ENCODE assay signal across 20 cellular contexts in the genomic region with DNA sequence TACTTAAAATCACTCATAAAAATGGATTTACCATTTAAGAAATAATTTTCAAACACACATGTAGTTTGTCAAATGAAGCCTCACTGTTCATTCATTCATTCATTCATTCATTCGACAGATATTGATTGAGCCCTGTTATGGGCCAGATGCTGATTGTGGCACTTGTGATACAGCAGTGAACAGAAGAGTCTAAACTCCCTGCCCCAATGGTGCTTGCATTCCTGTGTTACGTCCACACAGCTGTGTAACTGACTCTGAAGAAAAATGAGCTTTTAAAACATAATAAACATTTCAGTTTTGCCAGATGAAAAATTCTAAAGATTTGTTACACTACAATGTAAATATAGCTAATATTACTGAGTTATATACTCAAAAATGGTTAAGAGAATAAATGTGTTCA. TPM values are rescaled to one million over a fixed set of nuclear protein-coding genes. Genes with fewer than 3 reads are reported as not detected.
DNase-seq lines count a peak whose midpoint lies in the region; TF ChIP-seq lines count a peak whose summit lies in the region.
"Had no signal": no experiment of that assay in that cellular context is flagged by ENCODE, and none has a peak within 500 bp of the region (broad histone marks: within the 10 kb centered on the region; RNA-seq: fewer than 3 reads in every experiment).

No MANE protein-coding gene starts in this region.

- H3K4me2 ChIP-seq in mammary epithelial cell (ENCODE audit: insufficient read depth, low read depth, low read length) (peak overlapping the region; percentile 79), SU-DHL-6 (ENCODE audit: low read depth, low read length, poor library complexity, severe bottlenecking) (peak overlapping the region; percentile 76)
- H3K4me2 ChIP-seq: hepatocyte, neural progenitor cell had no signal

- H2AFZ ChIP-seq in mammary epithelial cell (ENCODE audit: low read depth, low read length) (no peak overlapping the region), SU-DHL-6 (ENCODE audit: low read depth, low read length, severe bottlenecking) (no peak overlapping the region)
- H2AFZ ChIP-seq: hepatocyte, neural progenitor cell had no signal

- H3K27ac ChIP-seq in mammary epithelial cell (ENCODE audit: insufficient read depth, low read depth, low read length) (no peak overlapping the region), breast epithelium (no peak overlapping the region), SU-DHL-6 (ENCODE audit: low read depth, low read length) (peak overlapping the region; percentile 95), epithelial cell of prostate (peak overlapping the region; percentile 55)
- H3K27ac ChIP-seq: body of pancreas, hepatocyte, neural progenitor cell, testis had no signal

- H3K79me2 ChIP-seq in mammary epithelial cell (ENCODE audit: insufficient read depth, low read length), result no peaks in the 10 kb centered on the region
- peaks cover 16% of the 10 kb centered on the region; the same call in 1 of the 2 replicates for H3K79me2 ChIP-seq in SU-DHL-6 (ENCODE audit: insufficient read depth, low read length)
- H3K79me2 ChIP-seq: hepatocyte had no signal

- intact Hi-C loops in mammary epithelial cell (cut with micrococcal nuclease), result loop anchor here (2.0 kb wide), 1 partner anchor 34 kb away; no protein-coding TSS in a partner anchor
- intact Hi-C loops in breast epithelium (cut with DNase I; ENCODE audit: low total_unique reads), result no loop called here

- H3K36me3 ChIP-seq in mammary epithelial cell (ENCODE audit: insufficient read depth, low read length) (no peaks in the 10 kb centered on the region), breast epithelium (no peaks in the 10 kb centered on the region), SU-DHL-6 (ENCODE audit: low read length) (peaks cover 7% of the 10 kb centered on the region; the same call in 1 of the 2 replicates)
- H3K36me3 ChIP-seq: neural progenitor cell, uterus had no signal

- H3K9ac ChIP-seq in mammary epithelial cell (ENCODE audit: insufficient read depth, low read length), result no peak overlapping the region
- peak overlapping the region; percentile 28 for H3K9ac ChIP-seq in SU-DHL-6 (ENCODE audit: low read length)
- H3K9ac ChIP-seq: neural progenitor cell had no signal

- BruUV-seq in mammary epithelial cell (replicated peaks; lab: Mats Ljungman, UMichigan), result no TSS peak

- H3K9me3 ChIP-seq in mammary epithelial cell (replicated peaks; ENCODE audit: insufficient read depth, low read length), result no peaks in the 10 kb centered on the region
- H3K9me3 ChIP-seq in breast epithelium, result no peaks in the 10 kb centered on the region
- no peaks in the 10 kb centered on the region for H3K9me3 ChIP-seq in SU-DHL-6 (ENCODE audit: insufficient read depth, low read length)
- H3K9me3 ChIP-seq: body of pancreas, mucosa of descending colon, testis, uterus had no signal

- H3K27me3 ChIP-seq in mammary epithelial cell (ENCODE audit: insufficient read depth, low read length) (no peaks in the 10 kb centered on the region), breast epithelium (no peaks in the 10 kb centered on the region), SU-DHL-6 (ENCODE audit: low read length) (no peaks in the 10 kb centered on the region)
- H3K27me3 ChIP-seq: body of pancreas, hepatocyte, neural progenitor cell, testis, uterus had no signal

- DNase-seq in mammary epithelial cell (no peak), breast epithelium (ENCODE audit: low spot score in 2 of 2) (no peak), epithelial cell of prostate (ENCODE audit: low read depth, low spot score) (no peak), C1 segment of cervical spinal cord (lab: John Stamatoyannopoulos, UW) (no peak), EL (no peak)
- DNase-seq in stimulated activated CD4-positive, alpha-beta T cell treated with anti-CD3 and anti-CD28 coated beads, Interleukin-1b, Interleukin-23, amount 100 ng/mL, for 48 hours, result no peak
- DNase-seq: activated CD8-positive, alpha-beta memory T cell treated with anti-CD3 and anti-CD28 coated beads, Interleukin-2, amount 50 U/mL, for 4 hours; body of pancreas; CD8-positive, alpha-beta memory T cell; effector CD8-positive, alpha-beta T cell; KG1; mucosa of descending colon; MV-4-11; NCI-H524 treated with DMSO at 0.1 percent for 48 hours; testis; uterus had no signal

- dilution Hi-C loops in mammary epithelial cell (cut with HindIII; ENCODE audit: low sequenced_read_pairs), result no loop called here

- peaks cover 23% of the 10 kb centered on the region for H3K4me1 ChIP-seq in mammary epithelial cell (ENCODE audit: insufficient read depth, low read length)
- no peaks in the 10 kb centered on the region for H3K4me1 ChIP-seq in breast epithelium
- H3K4me1 ChIP-seq: body of pancreas, neural progenitor cell, testis, uterus had no signal

- no peaks in the 10 kb centered on the region for H4K20me1 ChIP-seq in mammary epithelial cell (ENCODE audit: insufficient read depth, low read length)
- no peaks in the 10 kb centered on the region for H4K20me1 ChIP-seq in SU-DHL-6 (ENCODE audit: low read depth, low read length)

- H3K4me3 ChIP-seq in mammary epithelial cell (replicated peaks in 1 of 3; ENCODE audit: insufficient read depth in 1 of 3, low read depth in 2 of 3, low read length in 3 of 3) (no peak overlapping the region), breast epithelium (no peak overlapping the region), SU-DHL-6 (ENCODE audit: insufficient read depth, low read length, poor library complexity, severe bottlenecking) (peak overlapping the region; percentile 30)
- H3K4me3 ChIP-seq: body of pancreas, hepatocyte, mucosa of descending colon, neural progenitor cell, testis, uterus had no signal

- TF ChIP-seq CTCF in mammary epithelial cell (conservative IDR thresholded peaks at IDR 0.05 in 1 of 2, IDR thresholded peaks at IDR 0.05 in 1 of 2; ENCODE audit: extremely low read depth in 1 of 2, insufficient read depth in 1 of 2, low read depth in 1 of 2, low read length in 2 of 2) (no peak), breast epithelium (IDR thresholded peaks at IDR 0.05) (no peak), SU-DHL-6 (IDR thresholded peaks at IDR 0.05; ENCODE audit: insufficient read depth, low read length, poor library complexity, severe bottlenecking) (no peak)

- in situ Hi-C loops in mammary epithelial cell (cut with MboI; ENCODE audit: low sequenced_read_pairs in 2 of 2), result no loop called here

- no peaks in the 10 kb centered on the region for H3K9me2 ChIP-seq in SU-DHL-6 (replicated peaks; ENCODE audit: insufficient read depth, low read length)

- H3F3A ChIP-seq in SU-DHL-6 (ENCODE audit: insufficient read depth), result peaks cover 33% of the 10 kb centered on the region

- CTCF ChIA-PET in mammary epithelial cell (lab: Charles Lee; ENCODE audit: low non-redundant PET), result no interaction called here

- no peak for TF ChIP-seq POLR2A in breast epithelium (IDR thresholded peaks at IDR 0.05)

- WGBS in mammary epithelial cell (ENCODE audit: low coverage, missing lambda C conversion rate), result 98% methylated on average over 2 of the region's 2 CpGs

RNA-seq across cellular contexts. Expression of gene BACH2, which starts 46.2 kb away (rescaled TPM):
- total RNA-seq in mammary epithelial cell (1 to 10 TPM; 3.6 to 4.5 TPM), breast epithelium (10 to 100 TPM in 1 of 3 donors, 1 to 10 TPM in 2; 6.2 to 13.8 (median 7.0) TPM)
- 0.52 TPM for polyA plus RNA-seq in mammary epithelial cell
- 0.57 TPM for polyA minus RNA-seq in mammary epithelial cell
- total RNA-seq: HT-29 had no signal

Comparison
In these comparisons a context has a peak if more than half of its experiments do, and no peak if none do; other contexts are left out.
1. H3K27ac ChIP-seq: peak in SU-DHL-6 (single experiment) and epithelial cell of prostate (single experiment); none in mammary epithelial cell (single experiment) and breast epithelium (0 of 2).